ENCODE assay signal across 17 cellular contexts in genomic region chr11:10506013-10506370, GRCh38. TPM values are rescaled to one million over a fixed set of nuclear protein-coding genes. Genes with fewer than 3 reads are reported as not detected.
DNase-seq lines count a peak whose midpoint lies in the region; ATAC-seq and TF ChIP-seq lines count a peak whose summit lies in the region.
"Had no signal": no experiment of that assay in that cellular context is flagged by ENCODE, and none has a peak within 500 bp of the region (broad histone marks: within the 10 kb centered on the region; RNA-seq: fewer than 3 reads in every experiment).

No MANE protein-coding gene starts in this region.

- H3K4me3 Mint-ChIP-seq in natural killer cell = no peak overlapping the region
- H3K4me3 Mint-ChIP-seq: CD4-positive, alpha-beta T cell had no signal

- intact Hi-C loops in natural killer cell (cut with micrococcal nuclease) = no loop called here

- no peak for ATAC-seq in natural killer cell

- TF ChIP-seq CTCF in epithelial cell of esophagus (IDR thresholded peaks at IDR 0.05; ENCODE audit: insufficient read depth, low read depth, low read length, missing control alignments) (no peak), GM10266 (IDR thresholded peaks at IDR 0.05; ENCODE audit: control insufficient read depth, insufficient read depth, low read depth, missing control alignments) (no peak), natural killer cell (IDR thresholded peaks at IDR 0.05) (no peak)

- no peaks in the 10 kb centered on the region for H3K36me3 Mint-ChIP-seq in natural killer cell

- H3K27me3 Mint-ChIP-seq in natural killer cell (ENCODE audit: low read depth in 2 of 2) = no peaks in the 10 kb centered on the region
- H3K27me3 Mint-ChIP-seq: CD4-positive, alpha-beta T cell had no signal

- DNase-seq in NCI-H2171 treated with DMSO at 0.1 percent for 48 hours (lab: John Stamatoyannopoulos, UW) = peak; percentile 38
- DNase-seq in NCI-H2171 (lab: John Stamatoyannopoulos, UW) = no peak
- DNase-seq in epithelial cell of esophagus (ENCODE audit: low read depth) = peak; percentile 93
- DNase-seq in lung microvascular endothelial cell (ENCODE audit: low read depth in 2 of 2) = peak; percentile 26 to 50
- no peak for DNase-seq in GM19238 (ENCODE audit: insufficient read length, low spot score)
- no peak for DNase-seq in HuH-7 (ENCODE audit: low spot score)
- no peak for DNase-seq in GM10266 (ENCODE audit: extremely low spot score)
- DNase-seq in natural killer cell = no peak
- DNase-seq: 8988T; BE2C; CD4-positive, alpha-beta T cell; H7; IMR-90; Kasumi-1; NCI-H1417; NCI-H1930; SIG-M5 had no signal

- no peaks in the 10 kb centered on the region for H3K9me3 Mint-ChIP-seq in natural killer cell
- H3K9me3 Mint-ChIP-seq: CD4-positive, alpha-beta T cell had no signal

- H3K4me3 ChIP-seq in epithelial cell of esophagus (ENCODE audit: low read length) = no peak overlapping the region

- no peaks in the 10 kb centered on the region for H3K4me1 Mint-ChIP-seq in natural killer cell

- H3K27ac Mint-ChIP-seq in natural killer cell = no peak overlapping the region
- H3K27ac Mint-ChIP-seq: CD4-positive, alpha-beta T cell had no signal

RNA-seq across cellular contexts. Expression of gene RNF141, which starts 35.0 kb away (rescaled TPM):
- total RNA-seq in lung microvascular endothelial cell (41.2 and 49.0 TPM in 2 replicates), natural killer cell (10 to 100 TPM; 10.3 to 13.9 (median 11.7) TPM)

RNA-seq across cellular contexts. Expression of gene AMPD3, which starts 50.9 kb away (rescaled TPM):
- total RNA-seq in lung microvascular endothelial cell = 1.1 and 6.5 TPM in 2 replicates
- total RNA-seq in natural killer cell = 1 to 10 TPM; 5.5 to 9.2 (median 6.8) TPM

Comparison
In these comparisons a context has a peak if more than half of its experiments do, and no peak if none do; other contexts are left out.
1. DNase-seq: peak in NCI-H2171 treated with DMSO at 0.1 percent for 48 hours (single experiment), epithelial cell of esophagus (single experiment) and lung microvascular endothelial cell (2 of 2); none in NCI-H2171 (single experiment), GM19238 (single experiment), HuH-7 (single experiment), GM10266 (single experiment) and natural killer cell (single experiment).